Comparison of ENCODE assay signal across 10 cellular contexts in genomic region chr14:101834387-101835165, GRCh38.
DNase-seq lines count a peak whose midpoint lies in the region; ATAC-seq and TF ChIP-seq lines count a peak whose summit lies in the region.
"Had no signal": no experiment of that assay in that cellular context is flagged by ENCODE, and none has a peak within 500 bp of the region (broad histone marks: within the 10 kb centered on the region; RNA-seq: fewer than 3 reads in every experiment).

No MANE protein-coding gene starts in this region.

- no peaks in the 10 kb centered on the region for H3K27me3 ChIP-seq in mesenchymal stem cell (ENCODE audit: control insufficient read depth in 1 of 2, insufficient read depth in 1 of 2, low read length in 2 of 2)
- H3K27me3 ChIP-seq in vagina = no peaks in the 10 kb centered on the region

- peaks cover 53% of the 10 kb centered on the region for H3K4me1 Mint-ChIP-seq in dendritic cell treated with granulocyte-macrophage colony-stimulating factor and Interleukin-4, amounts not matched to agents 40 ng/mL and 50 ng/mL, for 4 days (ENCODE audit: low read depth)

- H2BK12ac ChIP-seq in mesenchymal stem cell (ENCODE audit: low read length in 2 of 2) = peak overlapping the region in 1 of 2 experiments; percentile 15

- H3K4me2 ChIP-seq in mesenchymal stem cell (ENCODE audit: low read length, poor library complexity, severe bottlenecking) = no peak overlapping the region

- TF ChIP-seq CTCF in vagina (IDR thresholded peaks at IDR 0.05) = no peak

- H3K4me1 ChIP-seq in mesenchymal stem cell (ENCODE audit: control insufficient read depth, insufficient read depth, low read depth, low read length) (peaks cover 26% of the 10 kb centered on the region), vagina (peaks cover 50% of the 10 kb centered on the region)

- H3K9me3 Mint-ChIP-seq in dendritic cell treated with granulocyte-macrophage colony-stimulating factor and Interleukin-4, amounts not matched to agents 40 ng/mL and 50 ng/mL, for 4 days = no peaks in the 10 kb centered on the region

- ATAC-seq in Right ventricle myocardium inferior = peak; percentile 18
- no peak for ATAC-seq in HG02852 (IDR thresholded peaks at IDR 0.05; ENCODE audit: unreplicated experiment)

- H3K4ac ChIP-seq in mesenchymal stem cell (ENCODE audit: low read depth in 1 of 2, low read length in 2 of 2) = no peak overlapping the region

- TF ChIP-seq POLR2A in vagina (IDR thresholded peaks at IDR 0.05) = no peak

- no peak overlapping the region for H3K4me3 Mint-ChIP-seq in dendritic cell treated with granulocyte-macrophage colony-stimulating factor and Interleukin-4, amounts not matched to agents 40 ng/mL and 50 ng/mL, for 4 days

- H3K4me3 ChIP-seq in mesenchymal stem cell (ENCODE audit: insufficient read depth in 1 of 2, low read depth in 1 of 2, low read length in 2 of 2) = no peak overlapping the region
- H3K4me3 ChIP-seq in vagina = no peak overlapping the region

- H3K79me1 ChIP-seq in mesenchymal stem cell (replicated peaks; ENCODE audit: low read length, poor library complexity, severe bottlenecking) = peaks cover 43% of the 10 kb centered on the region

- H3K23ac ChIP-seq in mesenchymal stem cell (ENCODE audit: low read length in 2 of 2) = peak overlapping the region in 1 of 2 experiments; percentile 91

- H3K9me3 ChIP-seq in mesenchymal stem cell (ENCODE audit: control insufficient read depth, low read length) (no peaks in the 10 kb centered on the region), vagina (no peaks in the 10 kb centered on the region)

- H2AFZ ChIP-seq in mesenchymal stem cell (ENCODE audit: low read depth, low read length) = no peak overlapping the region

- H2AK5ac ChIP-seq in mesenchymal stem cell (ENCODE audit: low read length, severe bottlenecking) = no peak overlapping the region

- H3K27me3 Mint-ChIP-seq in dendritic cell treated with granulocyte-macrophage colony-stimulating factor and Interleukin-4, amounts not matched to agents 40 ng/mL and 50 ng/mL, for 4 days = no peaks in the 10 kb centered on the region

- peak overlapping the region; percentile 83 for H3K9ac ChIP-seq in mesenchymal stem cell (ENCODE audit: low read length)

- H4K91ac ChIP-seq in mesenchymal stem cell (ENCODE audit: low read length) = no peak overlapping the region

- H3K36me3 ChIP-seq in mesenchymal stem cell (ENCODE audit: control insufficient read depth in 1 of 2, insufficient read depth in 2 of 2, low read depth in 1 of 2, low read length in 2 of 2) (peaks cover 11 to 21% of the 10 kb centered on the region in 2 experiments), vagina (no peaks in the 10 kb centered on the region)

- WGBS in mesenchymal stem cell = 80% methylated on average over 6 of the region's 6 CpGs

- peak; percentile 69 for DNase-seq in Right ventricle myocardium inferior (ENCODE audit: missing footprints)
- DNase-seq in cardiac septum (ENCODE audit: low spot score) = no peak
- peak; percentile 73 for DNase-seq in mesenchymal stem cell
- no peak for DNase-seq in vagina (ENCODE audit: extremely low spot score in 2 of 2)
- DNase-seq in stimulated activated CD8-positive, alpha-beta memory T cell treated with anti-CD3 and anti-CD28 coated beads, Interleukin-4, amount 100 ng/mL, for 48 hours = no peak
- DNase-seq in NCI-H524 treated with DMSO at 0.1 percent for 48 hours (lab: John Stamatoyannopoulos, UW) = no peak
- DNase-seq: COR-L47; NK-92 treated with Interleukin-12 subunit alpha and Interleukin-12 subunit beta, amount 100 ng/mL, for 24 hours had no signal

- H3K27ac ChIP-seq in mesenchymal stem cell (ENCODE audit: low read length, poor library complexity, severe bottlenecking) (no peak overlapping the region), vagina (peak overlapping the region; percentile 5)

- H2BK15ac ChIP-seq in mesenchymal stem cell (ENCODE audit: low read depth, poor library complexity, severe bottlenecking) = no peak overlapping the region

- no peak overlapping the region for H2BK5ac ChIP-seq in mesenchymal stem cell (ENCODE audit: low read depth, low read length, poor library complexity, severe bottlenecking)

- H4K8ac ChIP-seq in mesenchymal stem cell (ENCODE audit: low read length) = no peak overlapping the region

- peak overlapping the region; percentile 65 for H3K27ac Mint-ChIP-seq in dendritic cell treated with granulocyte-macrophage colony-stimulating factor and Interleukin-4, amounts not matched to agents 40 ng/mL and 50 ng/mL, for 4 days

- H2BK120ac ChIP-seq in mesenchymal stem cell (ENCODE audit: low read depth, low read length) = no peak overlapping the region

- H3K14ac ChIP-seq in mesenchymal stem cell (ENCODE audit: low read length in 2 of 2) = peak overlapping the region in 1 of 2 experiments; percentile 35

- peaks cover 64% of the 10 kb centered on the region for H3K36me3 Mint-ChIP-seq in dendritic cell treated with granulocyte-macrophage colony-stimulating factor and Interleukin-4, amounts not matched to agents 40 ng/mL and 50 ng/mL, for 4 days (ENCODE audit: low read depth)

- intact Hi-C loops in Right ventricle myocardium inferior (cut with DNase I) (no loop called here), cardiac septum (cut with DNase I) (no loop called here), vagina (cut with DNase I) (no loop called here)
- intact Hi-C loops in dendritic cell treated with granulocyte-macrophage colony-stimulating factor and Interleukin-4, amounts not matched to agents 40 ng/mL and 50 ng/mL, for 4 days (cut with micrococcal nuclease) = no loop called here

- H3K18ac ChIP-seq in mesenchymal stem cell (ENCODE audit: low read depth in 1 of 2, low read length in 2 of 2) = peak overlapping the region in 1 of 2 experiments; percentile 48

Comparison
In these comparisons a context has a peak if more than half of its experiments do, and no peak if none do; other contexts are left out.
1. DNase-seq: peak in Right ventricle myocardium inferior (single experiment) and mesenchymal stem cell (single experiment); none in cardiac septum (single experiment), vagina (0 of 2), stimulated activated CD8-positive, alpha-beta memory T cell treated with anti-CD3 and anti-CD28 coated beads, Interleukin-4, amount 100 ng/mL, for 48 hours (single experiment) and NCI-H524 treated with DMSO at 0.1 percent for 48 hours (single experiment).